In genomic region chr21:17610862-17611261, GRCh38 we compare ENCODE assay signal across 9 cellular contexts. TPM values are rescaled to one million over a fixed set of nuclear protein-coding genes. Genes with fewer than 3 reads are reported as not detected.
DNase-seq lines count a peak whose midpoint lies in the region; ATAC-seq and TF ChIP-seq lines count a peak whose summit lies in the region.
"Had no signal": no experiment of that assay in that cellular context is flagged by ENCODE, and none has a peak within 500 bp of the region (broad histone marks: within the 10 kb centered on the region; RNA-seq: fewer than 3 reads in every experiment).

No MANE protein-coding gene starts in this region.

- H4K20me1 ChIP-seq in IMR-90 (ENCODE audit: insufficient read depth, low read length) = no peaks in the 10 kb centered on the region; the same call in none of the 2 replicates

- intact Hi-C loops in IMR-90 (cut with micrococcal nuclease) = loop anchor here (5.0 to 10.0 kb wide), 2 partner anchors 234 to 914 kb away; no protein-coding TSS in a partner anchor
- intact Hi-C loops in thyroid gland (cut with DNase I) = no loop called here

- no CpG with 5 or more reads among the region's 9 CpGs for WGBS in IMR-90 (ENCODE audit: extremely low coverage in 2 of 2, insufficient read length in 1 of 2), 2 experiments
- WGBS in thyroid gland, 2 donors = 38 to 40% methylated on average over 9 of the region's 9 CpGs

- H3K23ac ChIP-seq in IMR-90 (ENCODE audit: low read depth, low read length) = peak overlapping the region; percentile 79; the same call in 1 of the 2 replicates

- peak overlapping the region; percentile 71 for H3K4me3 ChIP-seq in AG09309 (ENCODE audit: control insufficient read depth, low read depth, low read length)
- peak overlapping the region; percentile 71 for H3K4me3 ChIP-seq in IMR-90 (ENCODE audit: insufficient read depth, low read depth, low read length)
- H3K4me3 ChIP-seq in thyroid gland (replicated peaks in 1 of 3) = peak overlapping the region in 1 of 3 donors; percentile 94

- no peak overlapping the region for H2BK120ac ChIP-seq in IMR-90 (ENCODE audit: low read depth, low read length)

- H2BK5ac ChIP-seq in IMR-90 (ENCODE audit: low read depth, low read length, poor library complexity, severe bottlenecking) = peak overlapping the region; percentile 57

- TF ChIP-seq POLR2A in IMR-90 (IDR thresholded peaks at IDR 0.05; ENCODE audit: low read depth, low read length) (no peak), thyroid gland (IDR thresholded peaks at IDR 0.05) (peak in 1 of 2 donors; percentile 6)

- in situ Hi-C loops in IMR-90 (cut with MboI; ENCODE audit: low sequenced_read_pairs) = no loop called here

- H2AFZ ChIP-seq in IMR-90 (replicated peaks; ENCODE audit: low read length, poor library complexity) = peak overlapping the region; percentile 35

- H3K27ac ChIP-seq in IMR-90 (ENCODE audit: insufficient read depth, low read length) (peak overlapping the region; percentile 74), angular gyrus (ENCODE audit: low read depth, low read length) (peak overlapping the region; percentile 10), thyroid gland (peak overlapping the region; percentile 95 to 97 (median 96))
- H3K27ac ChIP-seq: neutrophil had no signal

- TF ChIP-seq RAD21 in IMR-90 (IDR thresholded peaks at IDR 0.05; ENCODE audit: low read length) = no peak

- dilution Hi-C loops in IMR-90 (cut with HindIII; ENCODE audit: low sequenced_read_pairs, unreplicated experiment) = no loop called here

- H2BK20ac ChIP-seq in IMR-90 (ENCODE audit: low read depth, low read length) = no peak overlapping the region

- H3K36me3 ChIP-seq in IMR-90 (ENCODE audit: control insufficient read depth, insufficient read depth, low read length) (peaks cover 8% of the 10 kb centered on the region), thyroid gland (no peaks in the 10 kb centered on the region)

- H3K79me1 ChIP-seq in IMR-90 (ENCODE audit: low read depth in 1 of 2, low read length in 2 of 2) = peaks cover 10 to 12% of the 10 kb centered on the region in 2 experiments; a peak in 3 of 4 replicates

- TF ChIP-seq CTCF in AG09309 (IDR thresholded peaks at IDR 0.05; ENCODE audit: control insufficient read depth, insufficient read depth, low read depth, low read length, missing control alignments) = no peak
- no peak for TF ChIP-seq CTCF in IMR-90 (conservative IDR thresholded peaks at IDR 0.05; ENCODE audit: low read depth, low read length)
- no peak for TF ChIP-seq CTCF in thyroid gland (IDR thresholded peaks at IDR 0.05)

- H3K56ac ChIP-seq in IMR-90 (ENCODE audit: extremely low read depth, insufficient read depth, low read length) = peak overlapping the region; percentile 30

- POLR2A ChIA-PET in IMR-90 (lab: Charles Lee; ENCODE audit: unreplicated experiment) = no interaction called here

- H3K9me3 ChIP-seq in IMR-90 (ENCODE audit: control insufficient read depth, insufficient read depth, low read length) = no peaks in the 10 kb centered on the region
- no peaks in the 10 kb centered on the region for H3K9me3 ChIP-seq in thyroid gland
- H3K9me3 ChIP-seq: neutrophil had no signal

- H2AK5ac ChIP-seq in IMR-90 (ENCODE audit: low read depth, low read length) = no peak overlapping the region

- peak overlapping the region; percentile 7; the same call in 1 of the 2 replicates for H3K4ac ChIP-seq in IMR-90 (ENCODE audit: low read depth, low read length)

- H3K18ac ChIP-seq in IMR-90 (ENCODE audit: low read depth, low read length) = peak overlapping the region; percentile 4; the same call in 1 of the 2 replicates

- H3K4me1 ChIP-seq in IMR-90 (ENCODE audit: control insufficient read depth, insufficient read depth, low read length) = peaks cover 4% of the 10 kb centered on the region
- H3K4me1 ChIP-seq in thyroid gland = peaks cover 16% of the 10 kb centered on the region in 2 donors

- peaks cover 3% of the 10 kb centered on the region for H3K9me1 ChIP-seq in IMR-90 (ENCODE audit: insufficient read depth, low read length)

- CTCF ChIA-PET in IMR-90 (lab: Yijun Ruan, JAX) = interaction anchor here (0.6 to 0.7 kb wide), 2 partner anchors 12 to 22 kb away, joined by 3 read pairs; no protein-coding TSS in a partner anchor

- H4K5ac ChIP-seq in IMR-90 (ENCODE audit: low read depth, low read length) = peak overlapping the region; percentile 11; the same call in 1 of the 2 replicates

- H3K27me3 ChIP-seq in IMR-90 (ENCODE audit: control insufficient read depth, insufficient read depth, low read length) (no peaks in the 10 kb centered on the region), thyroid gland (no peaks in the 10 kb centered on the region)

- no peak for DNase-seq in AG09309 (ENCODE audit: low read depth)
- peak; percentile 11 for DNase-seq in IMR-90
- peak; percentile 42 for DNase-seq in left kidney (ENCODE audit: low read depth, low spot score)
- peak; percentile 6 to 24 for DNase-seq in thyroid gland
- no peak for DNase-seq in activated CD4-positive, CD25-positive, alpha-beta regulatory T cell treated with anti-CD3 and anti-CD28 coated beads, Interleukin-2, amount 50 U/mL, for 72 hours
- no peak for DNase-seq in GDM1 (lab: John Stamatoyannopoulos, UW)

- H3K9ac ChIP-seq in IMR-90 (ENCODE audit: low read depth, low read length) = peak overlapping the region; percentile 85

- no peak overlapping the region for H4K91ac ChIP-seq in IMR-90 (ENCODE audit: insufficient read depth, low read depth, low read length)

- ATAC-seq in IMR-90 (ENCODE audit: low read depth) (no peak), GM21737 (IDR thresholded peaks at IDR 0.05; ENCODE audit: unreplicated experiment) (no peak)

- H3K4me2 ChIP-seq in IMR-90 (ENCODE audit: low read depth, low read length) = peak overlapping the region; percentile 87

- peak overlapping the region; percentile 65 for H2AK9ac ChIP-seq in IMR-90 (replicated peaks; ENCODE audit: low read depth, low read length, poor library complexity)

- no peak overlapping the region for H2BK15ac ChIP-seq in IMR-90 (ENCODE audit: low read depth, low read length)

- BruUV-seq in IMR-90 (replicated peaks; lab: Mats Ljungman, UMichigan) = no TSS peak

- peak overlapping the region; percentile 30 for H3K14ac ChIP-seq in IMR-90 (replicated peaks; ENCODE audit: low read depth, low read length)

- peak overlapping the region; percentile 29 to 62; a peak in 3 of 4 replicates for H4K8ac ChIP-seq in IMR-90 (ENCODE audit: low read depth in 2 of 2, low read length in 2 of 2)

TF ChIP-seq in IMR-90, 13 proteins besides CTCF, POLR2A, EP300 and RAD21:
- TF ChIP-seq CEBPB (IDR thresholded peaks at IDR 0.05; ENCODE audit: low read depth, low read length) (no peak), MXI1 (IDR thresholded peaks at IDR 0.05; ENCODE audit: borderline replicate concordance, low read depth, low read length) (no peak), FOS (IDR thresholded peaks at IDR 0.05; ENCODE audit: low read depth, low read length) (no peak), NFE2L2 (IDR thresholded peaks at IDR 0.05; ENCODE audit: low read depth, low read length) (no peak), MAZ (IDR thresholded peaks at IDR 0.05; ENCODE audit: borderline replicate concordance, low read depth, low read length) (no peak), RCOR1 (IDR thresholded peaks at IDR 0.05; ENCODE audit: insufficient replicate concordance, low read length) (no peak), CHD1 (IDR thresholded peaks at IDR 0.05; ENCODE audit: low read depth, low read length) (no peak), SMC3 (IDR thresholded peaks at IDR 0.05; ENCODE audit: low read depth, low read length) (no peak), MAFK (IDR thresholded peaks at IDR 0.05; ENCODE audit: low read depth, low read length) (no peak)
- TF ChIP-seq, protein P1, sequence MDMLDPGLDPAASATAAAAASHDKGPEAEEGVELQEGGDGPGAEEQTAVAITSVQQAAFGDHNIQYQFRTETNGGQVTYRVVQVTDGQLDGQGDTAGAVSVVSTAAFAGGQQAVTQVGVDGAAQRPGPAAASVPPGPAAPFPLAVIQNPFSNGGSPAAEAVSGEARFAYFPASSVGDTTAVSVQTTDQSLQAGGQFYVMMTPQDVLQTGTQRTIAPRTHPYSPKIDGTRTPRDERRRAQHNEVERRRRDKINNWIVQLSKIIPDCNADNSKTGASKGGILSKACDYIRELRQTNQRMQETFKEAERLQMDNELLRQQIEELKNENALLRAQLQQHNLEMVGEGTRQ (IDR thresholded peaks at IDR 0.05; ENCODE audit: low read depth, low read length) = no peak

RNA-seq across cellular contexts. Expression of gene BTG3, which starts 1.8 kb away (rescaled TPM):
- total RNA-seq in IMR-90 (2012; rRNA removed) (22.4 and 29.2 TPM in 2 replicates), thyroid gland (10 to 100 TPM; 37.5 to 79.1 (median 61.9) TPM)
- polyA plus RNA-seq in IMR-90 (2012; rRNA removed) = 33.9 and 38.1 TPM in 2 replicates
- polyA plus RNA-seq in IMR-90 (2012; cell fraction: cytosol; rRNA removed) = 14.1 and 27.6 TPM in 2 replicates
- 7.8 and 51.2 TPM in 2 replicates for polyA plus RNA-seq in IMR-90 (2012; cell fraction: nucleus; rRNA removed; ENCODE audit: low replicate concordance)

Comparison
In these comparisons a context has a peak if more than half of its experiments do, and no peak if none do; other contexts are left out.
1. DNase-seq: peak in IMR-90 (single experiment), left kidney (single experiment) and thyroid gland (2 of 2); none in AG09309 (single experiment), activated CD4-positive, CD25-positive, alpha-beta regulatory T cell treated with anti-CD3 and anti-CD28 coated beads, Interleukin-2, amount 50 U/mL, for 72 hours (single experiment) and GDM1 (single experiment).
2. H3K27ac ChIP-seq: peak in every context shown above with its lines; median percentile 96 in thyroid gland; 74 in IMR-90; 10 in angular gyrus.